ENCODE assay signal across 8 cellular contexts in the genomic region with DNA sequence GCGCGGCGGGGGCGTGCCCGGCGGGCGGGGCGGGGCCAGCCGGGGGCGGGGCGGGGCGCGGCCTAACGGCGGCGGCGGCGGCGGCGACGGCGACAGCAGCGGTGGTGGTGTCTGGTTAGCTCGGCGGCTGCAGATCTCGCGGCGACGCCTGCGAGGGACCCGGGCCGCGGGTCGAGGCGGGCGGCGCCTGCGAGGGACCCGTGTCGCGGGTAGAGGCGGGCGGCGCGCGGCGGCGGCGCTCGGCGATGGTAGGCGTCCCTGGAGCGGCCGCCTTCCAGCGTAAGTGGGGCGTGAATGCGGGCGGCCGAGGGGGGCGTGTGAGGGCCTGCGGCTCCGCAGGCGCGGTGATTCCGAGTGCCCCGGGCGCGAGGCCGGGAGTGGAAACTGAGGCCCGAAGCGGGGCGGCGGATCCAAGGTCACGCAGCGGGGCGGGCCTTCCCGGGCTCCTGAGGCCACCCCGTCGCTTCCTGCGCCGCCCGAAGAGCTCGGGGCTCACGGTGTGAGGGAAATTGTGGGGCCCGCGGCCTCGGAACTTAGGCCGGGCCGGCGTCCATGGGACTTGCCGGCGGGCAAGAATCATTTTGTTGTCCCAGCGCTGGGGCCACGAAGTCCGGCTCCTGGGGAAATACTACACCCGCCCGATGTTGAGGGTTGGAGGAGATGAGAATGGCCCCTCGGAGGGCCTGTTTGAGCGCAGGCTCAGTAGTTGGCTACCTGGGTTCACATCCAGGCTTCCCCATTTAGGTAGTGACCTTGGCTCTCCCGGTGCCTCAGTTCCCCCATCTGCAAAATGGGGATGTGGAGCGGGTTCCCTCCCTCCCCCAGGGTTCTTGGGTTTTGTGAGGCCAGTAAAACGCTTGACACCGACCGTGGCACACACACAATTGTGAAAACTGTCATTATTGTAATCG. TPM values are rescaled to one million over a fixed set of nuclear protein-coding genes. Genes with fewer than 3 reads are reported as not detected.
DNase-seq lines count a peak whose midpoint lies in the region; TF ChIP-seq lines count a peak whose summit lies in the region.

Gene CBFA2T2, plus strand, starts transcription at position 74 of the 911 bp plus-strand sequence. Its CDS starts 172 bp downstream, at position 246.

- peaks cover 32% of the 10 kb centered on the region for H3K4me1 Mint-ChIP-seq in brain

- H3K4me2 ChIP-seq in MM.1S (ENCODE audit: low read depth, low read length) = peak within 1 kb of the TSS; percentile 96

- no peak for TF ChIP-seq CTCF in HFF-Myc (IDR thresholded peaks at IDR 0.05; ENCODE audit: low read depth, low read length, missing control alignments)
- TF ChIP-seq CTCF in MM.1S (IDR thresholded peaks at IDR 0.05; ENCODE audit: low read length) = no peak
- TF ChIP-seq CTCF in brain (conservative IDR thresholded peaks at IDR 0.05) = no peak

- H3K4me1 ChIP-seq in MM.1S (ENCODE audit: low read length) = peaks cover 4% of the 10 kb centered on the region; the same call in 1 of the 2 replicates

- H3K27ac Mint-ChIP-seq in brain = peak within 1 kb of the TSS; percentile 91 to 95 (median 93)

- H3K27me3 ChIP-seq in MM.1S (replicated peaks; ENCODE audit: insufficient read depth, low read length) = no peaks in the 10 kb centered on the region

- peaks cover 27% of the 10 kb centered on the region for H3K36me3 Mint-ChIP-seq in brain

- H3K9ac ChIP-seq in MM.1S (ENCODE audit: low read length) = peak within 1 kb of the TSS; percentile 83

- peak within 1 kb of the TSS; percentile 87 for H2AFZ ChIP-seq in MM.1S (ENCODE audit: low read length)

- H3K9me2 ChIP-seq in MM.1S (replicated peaks; ENCODE audit: insufficient read depth, low read length) = no peaks in the 10 kb centered on the region

- H3K36me3 ChIP-seq in MM.1S (replicated peaks; ENCODE audit: insufficient read depth, low read length) = no peaks in the 10 kb centered on the region

- peaks cover 7% of the 10 kb centered on the region; the same call in 1 of the 2 replicates for H3F3A ChIP-seq in MM.1S (ENCODE audit: insufficient read depth, low read length)

- peak within 1 kb of the TSS; percentile 63; the same call in 1 of the 2 replicates for H3K27ac ChIP-seq in MM.1S (ENCODE audit: low read length)
- H3K27ac ChIP-seq in skin epidermis = peak within 1 kb of the TSS; percentile 68 to 97 (median 92)

- H4K20me1 ChIP-seq in MM.1S (ENCODE audit: insufficient read depth, low read length) = no peaks in the 10 kb centered on the region

- H3K9me3 Mint-ChIP-seq in brain = peaks cover 0 to 3% (median 0%) of the 10 kb centered on the region in 5 experiments

- H3K79me2 ChIP-seq in MM.1S (ENCODE audit: low read length) = peaks cover 35% of the 10 kb centered on the region

- H3K4me3 Mint-ChIP-seq in brain = peak within 1 kb of the TSS; percentile 89 to 98 (median 92)

- peaks cover 6% of the 10 kb centered on the region for H3K27me3 Mint-ChIP-seq in brain

- no peaks in the 10 kb centered on the region for H3K9me3 ChIP-seq in MM.1S (replicated peaks; ENCODE audit: insufficient read depth, low read length)
- H3K9me3 ChIP-seq in iPS-18c (ENCODE audit: control insufficient read depth, insufficient read depth, low read length) = no peaks in the 10 kb centered on the region

- H3K4me3 ChIP-seq in HFF-Myc (replicated peaks; ENCODE audit: low read depth, low read length) (peak within 1 kb of the TSS; percentile 70), MM.1S (ENCODE audit: low read length) (peak within 1 kb of the TSS; percentile 98), iPS-18c (ENCODE audit: insufficient read depth, low read depth, low read length) (peak within 1 kb of the TSS; percentile 84), skin epidermis (peak within 1 kb of the TSS; percentile 46 to 97 (median 93))

- DNase-seq in activated CD4-positive, alpha-beta T cell treated with anti-CD3 and anti-CD28 coated beads, Interleukin-2, amount 50 U/mL, for 48 hours = peak; percentile 52 to 61
- no peak for DNase-seq in activated CD4-positive, alpha-beta T cell treated with anti-CD3 and anti-CD28 coated beads for 4 hours
- DNase-seq in HFF-Myc (ENCODE audit: extremely low read depth, low read depth) = no peak
- DNase-seq in MM.1S = peak; percentile 49
- no peak for DNase-seq in NCI-H2196 (lab: John Stamatoyannopoulos, UW; ENCODE audit: unreplicated experiment)

RNA-seq across cellular contexts. Expression of gene CBFA2T2, which starts in this region (rescaled TPM):
- polyA plus RNA-seq in brain (ENCODE audit: insufficient read depth, low read depth, low replicate concordance) = 77.3 TPM

Comparison
In these comparisons a context has a peak if more than half of its experiments do, and no peak if none do; other contexts are left out.
1. DNase-seq: peak in activated CD4-positive, alpha-beta T cell treated with anti-CD3 and anti-CD28 coated beads, Interleukin-2, amount 50 U/mL, for 48 hours (2 of 2) and MM.1S (single experiment); none in activated CD4-positive, alpha-beta T cell treated with anti-CD3 and anti-CD28 coated beads for 4 hours (0 of 2), HFF-Myc (single experiment) and NCI-H2196 (single experiment).
2. Peak in every context shown above with its lines, with median percentiles within 50 percentile points of each other: H3K4me3 ChIP-seq.